Comparison of ENCODE assay signal across 8 cellular contexts in genomic region chr3:153138267-153139210, GRCh38. TPM values are rescaled to one million over a fixed set of nuclear protein-coding genes. Genes with fewer than 3 reads are reported as not detected.
DNase-seq lines count a peak whose midpoint lies in the region; ATAC-seq and TF ChIP-seq lines count a peak whose summit lies in the region.

No MANE protein-coding gene starts in this region.

- H3K4me3 ChIP-seq in HUES6 (ENCODE audit: low read depth, low read length) (no peak overlapping the region), dorsolateral prefrontal cortex (no peak overlapping the region)

- peaks cover 17% of the 10 kb centered on the region for H3K4me1 Mint-ChIP-seq in activated T-helper 2 cell treated with anti-CD3 and anti-CD28 coated beads, Interferon-gamma antibody, Interleukin-2, Interleukin-4, amounts not matched to agents 10 μg/mL and 5 μg/mL and 100 μg/mL, durations not matched to agents 14 hours and 24 hours and 36 hours (ENCODE audit: low read depth)

- no peaks in the 10 kb centered on the region for H3K36me3 Mint-ChIP-seq in activated T-helper 2 cell treated with anti-CD3 and anti-CD28 coated beads, Interferon-gamma antibody, Interleukin-2, Interleukin-4, amounts not matched to agents 10 μg/mL and 5 μg/mL and 100 μg/mL, durations not matched to agents 14 hours and 24 hours and 36 hours (ENCODE audit: low read depth)

- DNase-seq in GM10266 (ENCODE audit: extremely low spot score) (peak; percentile 31), iPS-NIHi7 (ENCODE audit: extremely low spot score) (peak; percentile 39), dorsolateral prefrontal cortex (no peak), cerebellar nuclear complex (lab: John Stamatoyannopoulos, UW) (no peak)
- peak; percentile 34 for DNase-seq in activated T-helper 2 cell treated with anti-CD3 and anti-CD28 coated beads, Interferon-gamma antibody, Interleukin-2, Interleukin-4, amounts not matched to agents 10 μg/mL and 5 μg/mL and 100 μg/mL, durations not matched to agents 14 hours and 24 hours and 36 hours (ENCODE audit: low spot score)
- DNase-seq in stimulated activated CD4-positive, alpha-beta T cell treated with anti-CD3 and anti-CD28 coated beads, TNF-alpha, amount 100 ng/mL, for 48 hours (ENCODE audit: low read depth in 3 of 3) = peak; percentile 42 to 68 (median 53)

- intact Hi-C loops in activated T-helper 2 cell treated with anti-CD3 and anti-CD28 coated beads, Interferon-gamma antibody, Interleukin-2, Interleukin-4, amounts not matched to agents 10 μg/mL and 5 μg/mL and 100 μg/mL, durations not matched to agents 14 hours and 24 hours and 36 hours (cut with micrococcal nuclease) = loop anchor here (1.0 to 5.0 kb wide), 4 partner anchors 23 to 486 kb away; no protein-coding TSS in a partner anchor
- intact Hi-C loops in dorsolateral prefrontal cortex (cut with DNase I) = no loop called here

- no peaks in the 10 kb centered on the region for H3K9me3 Mint-ChIP-seq in activated T-helper 2 cell treated with anti-CD3 and anti-CD28 coated beads, Interferon-gamma antibody, Interleukin-2, Interleukin-4, amounts not matched to agents 10 μg/mL and 5 μg/mL and 100 μg/mL, durations not matched to agents 14 hours and 24 hours and 36 hours

- H3K27me3 ChIP-seq in HUES6 (ENCODE audit: control insufficient read depth, insufficient read depth, low read length) = no peaks in the 10 kb centered on the region
- peaks cover 0 to 4% (median 0%) of the 10 kb centered on the region in 45 donors for H3K27me3 ChIP-seq in dorsolateral prefrontal cortex

- H3K27ac Mint-ChIP-seq in activated T-helper 2 cell treated with anti-CD3 and anti-CD28 coated beads, Interferon-gamma antibody, Interleukin-2, Interleukin-4, amounts not matched to agents 10 μg/mL and 5 μg/mL and 100 μg/mL, durations not matched to agents 14 hours and 24 hours and 36 hours = peak overlapping the region; percentile 72

- peak overlapping the region; percentile 24; the same call in 1 of the 2 replicates for H3K27ac ChIP-seq in HUES6 (ENCODE audit: low read depth, low read length)
- no peak overlapping the region for H3K27ac ChIP-seq in dorsolateral prefrontal cortex

- H3K4me3 Mint-ChIP-seq in activated T-helper 2 cell treated with anti-CD3 and anti-CD28 coated beads, Interferon-gamma antibody, Interleukin-2, Interleukin-4, amounts not matched to agents 10 μg/mL and 5 μg/mL and 100 μg/mL, durations not matched to agents 14 hours and 24 hours and 36 hours (ENCODE audit: low read depth) = no peak overlapping the region

- no peaks in the 10 kb centered on the region for H3K27me3 Mint-ChIP-seq in activated T-helper 2 cell treated with anti-CD3 and anti-CD28 coated beads, Interferon-gamma antibody, Interleukin-2, Interleukin-4, amounts not matched to agents 10 μg/mL and 5 μg/mL and 100 μg/mL, durations not matched to agents 14 hours and 24 hours and 36 hours (ENCODE audit: low read depth)

- no peaks in the 10 kb centered on the region for H3K36me3 ChIP-seq in HUES6 (ENCODE audit: control insufficient read depth, insufficient read depth, low read length)

- peak; percentile 76 for ATAC-seq in GM21723 (IDR thresholded peaks at IDR 0.05; ENCODE audit: unreplicated experiment)

- H3K4me1 ChIP-seq in HUES6 (ENCODE audit: control insufficient read depth, insufficient read depth, low read length) = peaks cover 11% of the 10 kb centered on the region; the same call in 1 of the 2 replicates

- no peak overlapping the region for H3K9ac ChIP-seq in HUES6 (ENCODE audit: low read length)

- H3K9me3 ChIP-seq in HUES6 (ENCODE audit: control insufficient read depth, insufficient read depth, low read depth, low read length) = no peaks in the 10 kb centered on the region

- TF ChIP-seq CTCF in GM10266 (IDR thresholded peaks at IDR 0.05; ENCODE audit: control insufficient read depth, insufficient read depth, low read depth, missing control alignments) = no peak
- no peak for TF ChIP-seq CTCF in dorsolateral prefrontal cortex (IDR thresholded peaks at IDR 0.05 in 54 of 56, conservative IDR thresholded peaks at IDR 0.05 in 2 of 56; ENCODE audit: low read depth in 1 of 56, partially characterized antibody in 56 of 56)

RNA-seq across cellular contexts. Expression of gene RAP2B, which starts 23.5 kb away (rescaled TPM):
- 13.7 and 14.0 TPM in 2 replicates for total RNA-seq in activated T-helper 2 cell treated with anti-CD3 and anti-CD28 coated beads, Interferon-gamma antibody, Interleukin-2, Interleukin-4, amounts not matched to agents 10 μg/mL and 5 μg/mL and 100 μg/mL, durations not matched to agents 14 hours and 24 hours and 36 hours
- total RNA-seq in dorsolateral prefrontal cortex = 10 to 100 TPM in 89 of 120 experiments, 1 to 10 TPM in 31; 6.1 to 17.8 (median 11.3) TPM

Comparison
In these comparisons a context has a peak if more than half of its experiments do, and no peak if none do; other contexts are left out.
1. DNase-seq: peak in GM10266 (single experiment), activated T-helper 2 cell treated with anti-CD3 and anti-CD28 coated beads, Interferon-gamma antibody, Interleukin-2, Interleukin-4, amounts not matched to agents 10 μg/mL and 5 μg/mL and 100 μg/mL, durations not matched to agents 14 hours and 24 hours and 36 hours (single experiment), iPS-NIHi7 (single experiment) and stimulated activated CD4-positive, alpha-beta T cell treated with anti-CD3 and anti-CD28 coated beads, TNF-alpha, amount 100 ng/mL, for 48 hours (3 of 3); none in dorsolateral prefrontal cortex (0 of 10) and cerebellar nuclear complex (0 of 2).